In the genomic region with DNA sequence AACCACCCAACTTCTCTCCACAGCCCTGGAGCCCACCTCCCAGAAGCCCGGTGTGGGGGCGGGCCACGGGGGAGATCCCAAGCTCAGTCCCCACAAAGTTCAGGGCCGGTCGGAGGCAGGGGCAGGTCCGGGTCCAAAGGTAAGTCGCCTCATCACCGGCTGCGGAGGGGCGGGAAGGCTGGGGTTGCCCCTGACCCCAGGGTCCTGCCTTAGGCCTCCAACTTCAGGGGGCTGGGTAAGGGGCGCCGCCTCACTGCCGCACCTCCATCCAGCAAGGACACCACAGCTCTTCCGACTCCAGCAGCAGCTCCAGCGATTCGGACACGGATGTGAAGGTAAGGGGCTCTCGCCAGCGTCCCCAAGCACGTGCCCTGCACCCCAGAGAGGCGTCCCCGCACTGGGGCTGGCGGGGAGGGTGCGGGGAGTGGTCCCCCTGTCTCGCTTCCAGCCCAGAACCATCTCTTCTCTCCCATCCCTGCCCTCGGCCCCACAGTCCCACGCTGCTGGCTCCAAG, we compare ENCODE assay signal across 1 cellular context.
TF ChIP-seq lines count a peak whose summit lies in the region.

No MANE protein-coding gene starts in this region.

TF ChIP-seq in endothelial cell of umbilical vein, 7 proteins besides CTCF, POLR2A, EP300 and RAD21:
- no peak for TF ChIP-seq MYC (IDR thresholded peaks at IDR 0.05; ENCODE audit: low read depth, low read length)
- TF ChIP-seq GATA2 (IDR thresholded peaks at IDR 0.05; ENCODE audit: insufficient read depth, insufficient read length, low read depth, low read length), result no peak
- no peak for TF ChIP-seq EZH2 (IDR thresholded peaks at IDR 0.05; ENCODE audit: borderline replicate concordance, low read depth, low read length, severe bottlenecking)
- no peak for TF ChIP-seq JUN (IDR thresholded peaks at IDR 0.05; ENCODE audit: borderline replicate concordance, insufficient read depth, insufficient read length, low read depth)
- no peak for TF ChIP-seq POLR2AphosphoS5 (IDR thresholded peaks at IDR 0.05; ENCODE audit: insufficient read depth, low read depth, low read length)
- TF ChIP-seq FOS (IDR thresholded peaks at IDR 0.05; ENCODE audit: borderline replicate concordance, insufficient read depth, low read length), result no peak
- TF ChIP-seq, protein P1, sequence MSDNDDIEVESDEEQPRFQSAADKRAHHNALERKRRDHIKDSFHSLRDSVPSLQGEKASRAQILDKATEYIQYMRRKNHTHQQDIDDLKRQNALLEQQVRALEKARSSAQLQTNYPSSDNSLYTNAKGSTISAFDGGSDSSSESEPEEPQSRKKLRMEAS (IDR thresholded peaks at IDR 0.05; ENCODE audit: insufficient read depth, insufficient read length), result no peak
